12 cellular contexts compared by ENCODE assay signal in genomic region chr6:107361568-107362270, GRCh38.
DNase-seq lines count a peak whose midpoint lies in the region; ATAC-seq and TF ChIP-seq lines count a peak whose summit lies in the region.
"Had no signal": no experiment of that assay in that cellular context is flagged by ENCODE, and none has a peak within 500 bp of the region (broad histone marks: within the 10 kb centered on the region; RNA-seq: fewer than 3 reads in every experiment).

No MANE protein-coding gene starts in this region.

- 52 to 70% (median 62%) methylated on average over 3 of the region's 3 CpGs for WGBS in stomach, 5 donors

- H3K27me3 Mint-ChIP-seq in HFFc6 (ENCODE audit: insufficient read depth): no peaks in the 10 kb centered on the region

- no peak for TF ChIP-seq POLR2A in stomach (IDR thresholded peaks at IDR 0.05)

- 0 out of 2 replicates have a peak overlapping the region, but pooled peaks have one; percentile 20 for H3K27ac Mint-ChIP-seq in HFFc6

- peak; percentile 26 for ATAC-seq in left lobe of liver
- no peak for ATAC-seq in GM21528 (IDR thresholded peaks at IDR 0.05; ENCODE audit: low FRiP score, unreplicated experiment)

- DNase-seq in AG08395 (ENCODE audit: low spot score) (peak; percentile 43), HFFc6 (peak; percentile 71), brain microvascular endothelial cell (peak; percentile 80), left lobe of liver (ENCODE audit: low spot score) (no peak), dorsolateral prefrontal cortex (no peak), stomach (no peak), MV-4-11 (lab: John Stamatoyannopoulos, UW) (no peak)
- DNase-seq: activated T-cell treated with anti-CD3 and anti-CD28 coated beads, Interleukin-2, amount 50 U/mL, for 48 hours; NCI-H2029 had no signal

- intact Hi-C loops in dorsolateral prefrontal cortex (cut with DNase I) (no loop called here), stomach (cut with DNase I; ENCODE audit: low total_unique reads) (no loop called here)

- peaks cover 19% of the 10 kb centered on the region for H3K4me1 Mint-ChIP-seq in HFFc6 (ENCODE audit: low read depth)

- peaks cover 0 to 9% (median 4%) of the 10 kb centered on the region in 4 donors for H3K9me3 ChIP-seq in stomach

- TF ChIP-seq EP300 in stomach (IDR thresholded peaks at IDR 0.05): no peak

- H3K4me3 ChIP-seq in brain microvascular endothelial cell (ENCODE audit: low read depth, low read length) (no peak overlapping the region), dorsolateral prefrontal cortex (no peak overlapping the region), stomach (no peak overlapping the region)
- H3K4me3 ChIP-seq: ascending aorta, BLaER1 had no signal

- peaks cover 16% of the 10 kb centered on the region for H3K36me3 Mint-ChIP-seq in HFFc6 (ENCODE audit: low read depth)

- H3K27ac ChIP-seq in brain microvascular endothelial cell: no peak overlapping the region
- H3K27ac ChIP-seq in dorsolateral prefrontal cortex: no peak overlapping the region
- H3K27ac ChIP-seq in stomach: no peak overlapping the region
- H3K27ac ChIP-seq: ascending aorta, BLaER1 had no signal

- TF ChIP-seq CTCF in HFFc6 (IDR thresholded peaks at IDR 0.05) (no peak), brain microvascular endothelial cell (IDR thresholded peaks at IDR 0.05; ENCODE audit: low read depth, low read length, missing control alignments) (no peak), dorsolateral prefrontal cortex (IDR thresholded peaks at IDR 0.05 in 54 of 56, conservative IDR thresholded peaks at IDR 0.05 in 2 of 56; ENCODE audit: low read depth in 1 of 56, partially characterized antibody in 56 of 56) (no peak), stomach (IDR thresholded peaks at IDR 0.05) (no peak)

- in situ Hi-C loops in brain microvascular endothelial cell (cut with HindIII; ENCODE audit: low pct_ligation_motif_present, low sequenced_read_pairs): no loop called here

- H3K9me3 Mint-ChIP-seq in HFFc6: peaks cover 8% of the 10 kb centered on the region

- H3K27me3 ChIP-seq in brain microvascular endothelial cell (replicated peaks) (no peaks in the 10 kb centered on the region), dorsolateral prefrontal cortex (no peaks in the 10 kb centered on the region), stomach (no peaks in the 10 kb centered on the region)
- H3K27me3 ChIP-seq: ascending aorta, BLaER1 had no signal

- H3K4me3 Mint-ChIP-seq in HFFc6: no peak overlapping the region

- H3K4me1 ChIP-seq in stomach: peaks cover 0 to 14% (median 0%) of the 10 kb centered on the region in 4 donors
- H3K4me1 ChIP-seq: ascending aorta, BLaER1 had no signal

- no peaks in the 10 kb centered on the region for H3K36me3 ChIP-seq in brain microvascular endothelial cell (replicated peaks)
- peaks cover 0 to 19% (median 3%) of the 10 kb centered on the region in 4 donors for H3K36me3 ChIP-seq in stomach

Comparison
In these comparisons a context has a peak if more than half of its experiments do, and no peak if none do; other contexts are left out.
1. DNase-seq: peak in AG08395 (single experiment), HFFc6 (single experiment) and brain microvascular endothelial cell (single experiment); none in left lobe of liver (single experiment), dorsolateral prefrontal cortex (0 of 10), stomach (single experiment) and MV-4-11 (single experiment).